In genomic region chr11:14300661-14301304, GRCh38 we compare ENCODE assay signal across 8 cellular contexts. TPM values are rescaled to one million over a fixed set of nuclear protein-coding genes. Genes with fewer than 3 reads are reported as not detected.
DNase-seq lines count a peak whose midpoint lies in the region; ATAC-seq and TF ChIP-seq lines count a peak whose summit lies in the region.

No MANE protein-coding gene starts in this region.

- 21% methylated on average over 6 of the region's 6 CpGs for WGBS in right lobe of liver (ENCODE audit: insufficient coverage, low coverage, low lambda C conversion rate, missing lambda C conversion rate)

- DNase-seq in AG04449 (ENCODE audit: low read depth, low spot score) (no peak), NCI-H2107 (lab: John Stamatoyannopoulos, UW) (peak; percentile 26), WERI-Rb-1 (peak; percentile 29), coronary artery (ENCODE audit: low spot score) (peak; percentile 75), right lobe of liver (peak in 2 of 3 donors; percentile 27 to 54)
- DNase-seq in stimulated activated CD8-positive, alpha-beta memory T cell treated with anti-CD3 and anti-CD28 coated beads, Interleukin-7, amount 100 ng/mL, for 4 hours (ENCODE audit: low read depth in 2 of 2) = peak; percentile 26 to 38

- intact Hi-C loops in right lobe of liver (cut with DNase I) = loop anchor here in 1 of 2 donors (10.0 kb wide), 2 partner anchors 114 to 154 kb away; no protein-coding TSS in a partner anchor

- POLR2A ChIA-PET in AG04449 (lab: Yijun Ruan, JAX) = interaction anchor here (1.4 kb wide), 1 partner anchor 155 kb away, joined by 13 read pairs; no protein-coding TSS in a partner anchor

- ATAC-seq in GM18499 (IDR thresholded peaks at IDR 0.05; ENCODE audit: insufficient read depth, unreplicated experiment) (peak; percentile 60), HG02938 (IDR thresholded peaks at IDR 0.05; ENCODE audit: unreplicated experiment) (peak; percentile 85), right lobe of liver (peak; percentile 94 to 98 (median 97))

- TF ChIP-seq POLR2A in right lobe of liver (IDR thresholded peaks at IDR 0.05) = no peak

- H3K36me3 ChIP-seq in WERI-Rb-1 (no peaks in the 10 kb centered on the region), right lobe of liver (no peaks in the 10 kb centered on the region)

- H3K9me3 ChIP-seq in WERI-Rb-1 (ENCODE audit: severe bottlenecking) (no peaks in the 10 kb centered on the region), right lobe of liver (no peaks in the 10 kb centered on the region)

- no peak overlapping the region for H3K27ac ChIP-seq in WERI-Rb-1
- no peak overlapping the region for H3K27ac ChIP-seq in coronary artery
- no peak overlapping the region for H3K27ac ChIP-seq in right lobe of liver

- TF ChIP-seq CTCF in AG04449 (IDR thresholded peaks at IDR 0.05; ENCODE audit: insufficient read depth, low read length, missing control alignments) = peak; percentile 74
- peak; percentile 71 for TF ChIP-seq CTCF in WERI-Rb-1 (IDR thresholded peaks at IDR 0.05; ENCODE audit: low read depth, low read length)
- TF ChIP-seq CTCF in coronary artery (IDR thresholded peaks at IDR 0.05) = peak; percentile 83
- TF ChIP-seq CTCF in right lobe of liver (IDR thresholded peaks at IDR 0.05) = peak; percentile 72 to 90 (median 82)

- H3K4me1 ChIP-seq in right lobe of liver = peaks cover 0 to 4% (median 0%) of the 10 kb centered on the region in 4 donors

- H3K4me3 ChIP-seq in AG04449 (ENCODE audit: low read depth, low read length) (no peak overlapping the region), WERI-Rb-1 (ENCODE audit: low read depth, low read length) (no peak overlapping the region), coronary artery (no peak overlapping the region), right lobe of liver (no peak overlapping the region)

- H3K27me3 ChIP-seq in WERI-Rb-1 (ENCODE audit: insufficient read depth, low read depth, severe bottlenecking) (no peaks in the 10 kb centered on the region), right lobe of liver (no peaks in the 10 kb centered on the region)

- CTCF ChIA-PET in AG04449 (lab: Yijun Ruan, JAX) = interaction anchor here (0.6 to 12.8 kb wide), 38 partner anchors 7 to 192 kb away, joined by 3 to 469 read pairs (median 4); partner anchors contain the start of gene RRAS2

RNA-seq across cellular contexts. Expression of gene RRAS2, which starts 58.2 kb away (rescaled TPM):
- total RNA-seq in right lobe of liver = 10 to 100 TPM; 21.0 to 44.8 (median 31.1) TPM
